ENCODE assay signal across 8 cellular contexts in genomic region chr1:234214129-234214910, GRCh38.
DNase-seq lines count a peak whose midpoint lies in the region; ATAC-seq lines count a peak whose summit lies in the region.

No MANE protein-coding gene starts in this region.

- H3K9me3 Mint-ChIP-seq in activated naive CD8-positive, alpha-beta T cell treated with anti-CD3 and anti-CD28 coated beads, Interleukin-2, amount 50 U/mL, for 24 hours, result no peaks in the 10 kb centered on the region

- peak overlapping the region; percentile 80 for H3K4me3 Mint-ChIP-seq in activated naive CD8-positive, alpha-beta T cell treated with anti-CD3 and anti-CD28 coated beads, Interleukin-2, amount 50 U/mL, for 24 hours

- H3K9ac ChIP-seq in skeletal muscle tissue (ENCODE audit: low read depth in 1 of 3, low read length in 3 of 3), result peak overlapping the region in 2 of 3 donors; percentile 33 to 62

- H3K36me3 Mint-ChIP-seq in activated naive CD8-positive, alpha-beta T cell treated with anti-CD3 and anti-CD28 coated beads, Interleukin-2, amount 50 U/mL, for 24 hours (ENCODE audit: low read depth), result no peaks in the 10 kb centered on the region

- DNase-seq in COLO668 (lab: John Stamatoyannopoulos, UW; ENCODE audit: unreplicated experiment) (peak; percentile 77), NCI-H2227 treated with DMSO at 0.1 percent for 48 hours (lab: John Stamatoyannopoulos, UW) (peak; percentile 17)
- peak; percentile 50 for DNase-seq in activated naive CD8-positive, alpha-beta T cell treated with anti-CD3 and anti-CD28 coated beads, Interleukin-2, amount 50 U/mL, for 24 hours
- no peak for DNase-seq in effector CD8-positive, alpha-beta T cell (lab: John Stamatoyannopoulos, UW)

- H3K4me3 ChIP-seq in iPS-11a (ENCODE audit: low read depth, low read length), result peak overlapping the region; percentile 66
- H3K4me3 ChIP-seq in skeletal muscle tissue (ENCODE audit: low read length in 3 of 3), result peak overlapping the region; percentile 43 to 67 (median 66)

- peak; percentile 50 for ATAC-seq in GM21528 (IDR thresholded peaks at IDR 0.05; ENCODE audit: low FRiP score, unreplicated experiment)
- peak; percentile 59 for ATAC-seq in activated naive CD8-positive, alpha-beta T cell treated with anti-CD3 and anti-CD28 coated beads, Interleukin-2, amount 50 U/mL, for 24 hours
- ATAC-seq in GM21526 (IDR thresholded peaks at IDR 0.05; ENCODE audit: low FRiP score, unreplicated experiment), result no peak

- no peak overlapping the region for H3K27ac ChIP-seq in skeletal muscle tissue (ENCODE audit: low read depth, low read length)

- peaks cover 39% of the 10 kb centered on the region for H3K4me1 Mint-ChIP-seq in activated naive CD8-positive, alpha-beta T cell treated with anti-CD3 and anti-CD28 coated beads, Interleukin-2, amount 50 U/mL, for 24 hours

- H3K27ac Mint-ChIP-seq in activated naive CD8-positive, alpha-beta T cell treated with anti-CD3 and anti-CD28 coated beads, Interleukin-2, amount 50 U/mL, for 24 hours, result no peak overlapping the region

- no peaks in the 10 kb centered on the region for H3K9me3 ChIP-seq in skeletal muscle tissue (ENCODE audit: control insufficient read depth in 3 of 3, low read length in 3 of 3)

- peaks cover 13 to 23% (median 14%) of the 10 kb centered on the region in 3 donors for H3K27me3 ChIP-seq in skeletal muscle tissue (ENCODE audit: control insufficient read depth in 3 of 3, insufficient read depth in 3 of 3, low read length in 3 of 3)

- peaks cover 3 to 13% (median 6%) of the 10 kb centered on the region in 3 donors for H3K4me1 ChIP-seq in skeletal muscle tissue (ENCODE audit: control insufficient read depth in 3 of 3, insufficient read depth in 3 of 3, low read length in 3 of 3)

- H3K36me3 ChIP-seq in skeletal muscle tissue (ENCODE audit: control insufficient read depth in 3 of 3, insufficient read depth in 3 of 3, low read length in 3 of 3), result no peaks in the 10 kb centered on the region

- H3K27me3 Mint-ChIP-seq in activated naive CD8-positive, alpha-beta T cell treated with anti-CD3 and anti-CD28 coated beads, Interleukin-2, amount 50 U/mL, for 24 hours, result peaks cover 10% of the 10 kb centered on the region
